ENCODE assay signal across 30 cellular contexts in the genomic region with DNA sequence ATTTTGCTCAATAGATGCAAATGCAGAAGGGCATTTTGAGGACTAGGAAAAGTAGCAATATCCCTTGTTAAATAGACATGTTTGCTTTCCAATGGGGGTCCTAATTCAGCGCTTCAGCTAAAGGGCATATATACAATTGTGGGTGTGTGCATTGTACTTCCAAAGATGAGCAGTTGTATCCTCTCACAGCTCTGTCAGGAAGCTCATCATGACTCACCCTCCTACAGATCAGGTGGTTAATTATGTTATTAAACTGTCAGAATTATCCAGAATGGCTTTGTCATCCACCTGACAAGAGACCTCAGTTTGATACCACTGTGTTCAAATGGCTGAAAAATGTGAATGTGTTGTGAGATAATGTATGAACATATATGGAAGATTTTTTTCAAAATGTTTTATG.
"Had no signal": no experiment of that assay in that cellular context is flagged by ENCODE, and none has a peak within 500 bp of the region (broad histone marks: within the 10 kb centered on the region; RNA-seq: fewer than 3 reads in every experiment).

No MANE protein-coding gene starts in this region.

- H3K9me3 Mint-ChIP-seq: activated naive CD4-positive, alpha-beta T cell treated with anti-CD3 and anti-CD28 coated beads for 36 hours; activated naive CD8-positive, alpha-beta T cell treated with anti-CD3 and anti-CD28 coated beads for 36 hours; activated T-helper 1 cell treated with anti-CD3 and anti-CD28 coated beads, Interleukin-12 subunit alpha, Interleukin-12 subunit beta, Interleukin-2, Interleukin-4 antibody, amounts not matched to agents 30 ng/mL and 10 ng/mL and 1 ng/mL, durations not matched to agents 14 hours and 24 hours and 36 hours; nephron had no signal

- H3K27me3 Mint-ChIP-seq: activated naive CD8-positive, alpha-beta T cell treated with anti-CD3 and anti-CD28 coated beads for 36 hours; effector memory CD8-positive, alpha-beta T cell; stimulated activated naive B cell treated with anti-CD40 and anti-IgM and Interleukin-4, amounts not matched to agents 10 μg/mL and 1 μg/mL and 100 μg/mL, for 72 hours had no signal

- H3K27ac Mint-ChIP-seq: activated naive CD4-positive, alpha-beta T cell treated with anti-CD3 and anti-CD28 coated beads for 36 hours; activated naive CD8-positive, alpha-beta T cell treated with anti-CD3 and anti-CD28 coated beads for 36 hours; activated T-helper 1 cell treated with anti-CD3 and anti-CD28 coated beads, Interleukin-12 subunit alpha, Interleukin-12 subunit beta, Interleukin-2, Interleukin-4 antibody, amounts not matched to agents 30 ng/mL and 10 ng/mL and 1 ng/mL, durations not matched to agents 14 hours and 24 hours and 36 hours; effector memory CD8-positive, alpha-beta T cell; nephron; stimulated activated naive B cell treated with anti-CD40 and anti-IgM and Interleukin-4, amounts not matched to agents 10 μg/mL and 1 μg/mL and 100 μg/mL, for 72 hours had no signal

- H3K4me1 Mint-ChIP-seq: activated naive CD8-positive, alpha-beta T cell treated with anti-CD3 and anti-CD28 coated beads for 36 hours; nephron had no signal

- H3K27ac ChIP-seq: adrenal gland, body of pancreas, heart right ventricle, left lung, lower lobe of right lung, neutrophil, ovary, prostate gland, right atrium auricular region, suprapubic skin, tibial artery, upper lobe of right lung had no signal

- H3K36me3 Mint-ChIP-seq: activated naive CD8-positive, alpha-beta T cell treated with anti-CD3 and anti-CD28 coated beads for 36 hours; stimulated activated naive B cell treated with anti-CD40 and anti-IgM and Interleukin-4, amounts not matched to agents 10 μg/mL and 1 μg/mL and 100 μg/mL, for 72 hours had no signal

- ATAC-seq: body of pancreas; effector memory CD8-positive, alpha-beta T cell; esophagus mucosa; heart right ventricle; left lung; lower lobe of right lung; mucosa of descending colon; stimulated activated naive B cell treated with anti-CD40 and anti-IgM and Interleukin-4, amounts not matched to agents 10 μg/mL and 1 μg/mL and 100 μg/mL, for 72 hours; upper lobe of right lung had no signal

- DNase-seq: activated CD4-positive, alpha-beta T cell treated with anti-CD3 and anti-CD28 coated beads for 48 hours; activated CD4-positive, alpha-beta T cell treated with anti-CD3 and anti-CD28 coated beads, Interleukin-2, amount 50 U/mL, for 48 hours; activated CD8-positive, alpha-beta memory T cell treated with anti-CD3 and anti-CD28 coated beads for 24 hours; activated effector memory CD4-positive, alpha-beta T cell treated with anti-CD3 and anti-CD28 coated beads, Interleukin-2, amount 50 U/mL, for 16 hours; activated naive CD4-positive, alpha-beta T cell treated with anti-CD3 and anti-CD28 coated beads for 36 hours; activated naive CD8-positive, alpha-beta T cell treated with anti-CD3 and anti-CD28 coated beads for 36 hours; adrenal gland; aorta; body of pancreas; cortex of kidney; effector memory CD8-positive, alpha-beta T cell; foreskin fibroblast; heart right ventricle; kidney glomerular epithelial cell; left lung; lower lobe of right lung; mesendoderm; mucosa of descending colon; ovary; stimulated activated CD4-positive, alpha-beta T cell treated with anti-CD3 and anti-CD28 coated beads, Interleukin-1b, Interleukin-23, amount 100 ng/mL, for 48 hours; stimulated activated naive B cell treated with anti-CD40 and anti-IgM and Interleukin-4, amounts not matched to agents 10 μg/mL and 1 μg/mL and 100 μg/mL, for 72 hours; tibial artery; upper lobe of right lung had no signal

- H3K4me3 Mint-ChIP-seq: activated naive CD4-positive, alpha-beta T cell treated with anti-CD3 and anti-CD28 coated beads for 36 hours; activated naive CD8-positive, alpha-beta T cell treated with anti-CD3 and anti-CD28 coated beads for 36 hours; activated T-helper 1 cell treated with anti-CD3 and anti-CD28 coated beads, Interleukin-12 subunit alpha, Interleukin-12 subunit beta, Interleukin-2, Interleukin-4 antibody, amounts not matched to agents 30 ng/mL and 10 ng/mL and 1 ng/mL, durations not matched to agents 14 hours and 24 hours and 36 hours; effector memory CD8-positive, alpha-beta T cell; nephron; stimulated activated naive B cell treated with anti-CD40 and anti-IgM and Interleukin-4, amounts not matched to agents 10 μg/mL and 1 μg/mL and 100 μg/mL, for 72 hours had no signal
